In the genomic region with DNA sequence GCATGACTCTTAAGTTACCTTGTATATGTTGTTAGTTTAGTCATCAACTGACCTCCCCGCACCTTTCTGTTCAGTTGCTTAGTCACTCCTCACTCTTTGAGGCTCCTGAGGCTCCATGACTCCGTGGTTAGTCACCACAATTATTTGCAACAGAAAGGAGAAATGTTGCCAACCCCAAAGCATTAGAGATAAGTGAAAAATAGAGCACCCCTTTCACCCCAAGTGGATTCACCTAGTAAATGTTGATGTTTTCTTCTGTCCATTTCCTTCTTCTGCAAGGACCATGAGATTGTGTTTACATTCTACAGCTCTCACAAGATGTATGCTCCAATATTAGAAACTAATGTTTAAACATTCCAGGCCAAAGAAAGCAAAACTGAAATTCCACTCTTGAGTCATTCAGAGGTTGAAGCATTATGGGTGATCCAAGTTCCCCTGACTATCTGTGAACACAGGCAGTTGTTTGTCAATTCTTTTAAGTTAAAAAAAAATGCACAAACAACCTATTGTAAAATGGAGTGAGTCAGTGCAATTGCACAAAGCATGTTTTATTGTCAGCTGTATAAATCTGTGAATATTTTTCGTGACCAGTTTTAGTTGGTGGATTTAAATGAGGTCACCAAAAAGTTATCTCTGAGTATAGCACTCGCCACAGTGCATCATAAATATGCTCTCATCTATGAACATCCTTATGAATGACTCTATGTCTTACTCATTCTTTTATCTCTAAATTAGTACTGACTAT, we compare ENCODE assay signal across 7 cellular contexts.
DNase-seq lines count a peak whose midpoint lies in the region; ATAC-seq lines count a peak whose summit lies in the region.

No MANE protein-coding gene starts in this region.

- H3K36me3 Mint-ChIP-seq in T-helper 17 cell (ENCODE audit: low read depth) = no peaks in the 10 kb centered on the region

- no peaks in the 10 kb centered on the region for H3K27me3 Mint-ChIP-seq in T-helper 17 cell

- no peaks in the 10 kb centered on the region for H3K4me1 Mint-ChIP-seq in T-helper 17 cell

- DNase-seq in dedifferentiated amniotic fluid mesenchymal stem cell (ENCODE audit: extremely low spot score) (peak; percentile 52), renal cortical epithelial cell (ENCODE audit: low read depth) (peak; percentile 96), T-helper 17 cell (no peak), DMS79 (lab: John Stamatoyannopoulos, UW) (no peak), occipital lobe (lab: John Stamatoyannopoulos, UW) (no peak)

- H3K4me3 Mint-ChIP-seq in T-helper 17 cell = no peak overlapping the region

- ATAC-seq in GM19463 (IDR thresholded peaks at IDR 0.05; ENCODE audit: unreplicated experiment) (peak; percentile 80), HG03558 (IDR thresholded peaks at IDR 0.05; ENCODE audit: extremely low read depth, unreplicated experiment) (peak; percentile 57), T-helper 17 cell (no peak)

- no peaks in the 10 kb centered on the region for H3K9me3 ChIP-seq in T-helper 17 cell (ENCODE audit: control insufficient read depth, low read length, poor library complexity, severe bottlenecking)

- no peak overlapping the region for H3K27ac Mint-ChIP-seq in T-helper 17 cell

Comparison
In these comparisons a context has a peak if more than half of its experiments do, and no peak if none do; other contexts are left out.
1. DNase-seq: peak in dedifferentiated amniotic fluid mesenchymal stem cell (single experiment) and renal cortical epithelial cell (single experiment); none in T-helper 17 cell (0 of 3), DMS79 (single experiment) and occipital lobe (single experiment).